In genomic region chr5:35214051-35214450, GRCh38 we compare ENCODE assay signal across 1 cellular context.
TF ChIP-seq lines count a peak whose summit lies in the region.

No MANE protein-coding gene starts in this region.

TF ChIP-seq in HepG2, 621 proteins besides CTCF, POLR2A, EP300 and RAD21:
- no peak for TF ChIP-seq JDP2 (CRISPR knock-in tag; IDR thresholded peaks at IDR 0.05; ENCODE audit: borderline replicate concordance)
- no peak for TF ChIP-seq SMAD1 (CRISPR knock-in tag; IDR thresholded peaks at IDR 0.05; ENCODE audit: borderline replicate concordance, low read depth)
- TF ChIP-seq FOXM1 (CRISPR knock-in tag; IDR thresholded peaks at IDR 0.05) = no peak
- no peak for TF ChIP-seq NFAT5 (CRISPR knock-in tag; IDR thresholded peaks at IDR 0.05)
- no peak for TF ChIP-seq ZNF747 (CRISPR knock-in tag; IDR thresholded peaks at IDR 0.05; ENCODE audit: borderline replicate concordance)
- TF ChIP-seq NCOA1 (CRISPR knock-in tag; IDR thresholded peaks at IDR 0.05) = no peak
- TF ChIP-seq, protein P1, sequence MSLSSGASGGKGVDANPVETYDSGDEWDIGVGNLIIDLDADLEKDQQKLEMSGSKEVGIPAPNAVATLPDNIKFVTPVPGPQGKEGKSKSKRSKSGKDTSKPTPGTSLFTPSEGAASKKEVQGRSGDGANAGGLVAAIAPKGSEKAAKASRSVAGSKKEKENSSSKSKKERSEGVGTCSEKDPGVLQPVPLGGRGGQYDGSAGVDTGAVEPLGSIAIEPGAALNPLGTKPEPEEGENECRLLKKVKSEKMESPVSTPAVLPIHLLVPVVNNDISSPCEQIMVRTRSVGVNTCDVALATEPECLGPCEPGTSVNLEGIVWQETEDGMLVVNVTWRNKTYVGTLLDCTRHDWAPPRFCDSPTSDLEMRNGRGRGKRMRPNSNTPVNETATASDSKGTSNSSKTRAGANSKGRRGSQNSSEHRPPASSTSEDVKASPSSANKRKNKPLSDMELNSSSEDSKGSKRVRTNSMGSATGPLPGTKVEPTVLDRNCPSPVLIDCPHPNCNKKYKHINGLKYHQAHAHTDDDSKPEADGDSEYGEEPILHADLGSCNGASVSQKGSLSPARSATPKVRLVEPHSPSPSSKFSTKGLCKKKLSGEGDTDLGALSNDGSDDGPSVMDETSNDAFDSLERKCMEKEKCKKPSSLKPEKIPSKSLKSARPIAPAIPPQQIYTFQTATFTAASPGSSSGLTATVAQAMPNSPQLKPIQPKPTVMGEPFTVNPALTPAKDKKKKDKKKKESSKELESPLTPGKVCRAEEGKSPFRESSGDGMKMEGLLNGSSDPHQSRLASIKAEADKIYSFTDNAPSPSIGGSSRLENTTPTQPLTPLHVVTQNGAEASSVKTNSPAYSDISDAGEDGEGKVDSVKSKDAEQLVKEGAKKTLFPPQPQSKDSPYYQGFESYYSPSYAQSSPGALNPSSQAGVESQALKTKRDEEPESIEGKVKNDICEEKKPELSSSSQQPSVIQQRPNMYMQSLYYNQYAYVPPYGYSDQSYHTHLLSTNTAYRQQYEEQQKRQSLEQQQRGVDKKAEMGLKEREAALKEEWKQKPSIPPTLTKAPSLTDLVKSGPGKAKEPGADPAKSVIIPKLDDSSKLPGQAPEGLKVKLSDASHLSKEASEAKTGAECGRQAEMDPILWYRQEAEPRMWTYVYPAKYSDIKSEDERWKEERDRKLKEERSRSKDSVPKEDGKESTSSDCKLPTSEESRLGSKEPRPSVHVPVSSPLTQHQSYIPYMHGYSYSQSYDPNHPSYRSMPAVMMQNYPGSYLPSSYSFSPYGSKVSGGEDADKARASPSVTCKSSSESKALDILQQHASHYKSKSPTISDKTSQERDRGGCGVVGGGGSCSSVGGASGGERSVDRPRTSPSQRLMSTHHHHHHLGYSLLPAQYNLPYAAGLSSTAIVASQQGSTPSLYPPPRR (CRISPR knock-in tag; IDR thresholded peaks at IDR 0.05; ENCODE audit: borderline replicate concordance) = no peak
- no peak for TF ChIP-seq EEA1 (CRISPR knock-in tag; IDR thresholded peaks at IDR 0.05; ENCODE audit: borderline replicate concordance)
- TF ChIP-seq ZNF7 (CRISPR knock-in tag; IDR thresholded peaks at IDR 0.05) = no peak
- TF ChIP-seq ZNF30 (CRISPR knock-in tag; IDR thresholded peaks at IDR 0.05) = no peak
- no peak for TF ChIP-seq AKNA (CRISPR knock-in tag; IDR thresholded peaks at IDR 0.05; ENCODE audit: borderline replicate concordance)
- no peak for TF ChIP-seq PHF5A (CRISPR knock-in tag; IDR thresholded peaks at IDR 0.05; ENCODE audit: low read depth, unreplicated experiment)
- TF ChIP-seq ZBTB8A (CRISPR knock-in tag; IDR thresholded peaks at IDR 0.05; ENCODE audit: borderline replicate concordance, low read depth) = no peak
- TF ChIP-seq SP4 (CRISPR knock-in tag; IDR thresholded peaks at IDR 0.05) = no peak
